ENCODE assay signal across 23 cellular contexts in genomic region chr5:149400304-149400703, GRCh38. TPM values are rescaled to one million over a fixed set of nuclear protein-coding genes. Genes with fewer than 3 reads are reported as not detected.
A peak's percentile ranks its signal among the peaks of the same experiment; 100 is the strongest.
DNase-seq lines count a peak whose midpoint lies in the region; ATAC-seq and TF ChIP-seq lines count a peak whose summit lies in the region.
"Had no signal": no experiment of that assay in that cellular context is flagged by ENCODE, and none has a peak within 500 bp of the region (broad histone marks: within the 10 kb centered on the region; RNA-seq: fewer than 3 reads in every experiment).

No MANE protein-coding gene starts in this region.

- no peak overlapping the region for H3K4me2 ChIP-seq in hepatocyte
- no peak overlapping the region for H3K4me2 ChIP-seq in GM23248 (ENCODE audit: unreplicated experiment)

- H3K4me1 ChIP-seq in right atrium auricular region (peaks cover 0 to 15% of the 10 kb centered on the region in 2 donors), hepatocyte (ENCODE audit: insufficient read depth) (peaks cover 26% of the 10 kb centered on the region), ovary (ENCODE audit: insufficient read depth) (peaks cover 13% of the 10 kb centered on the region), uterus (peaks cover 9 to 16% of the 10 kb centered on the region in 2 donors), GM23248 (ENCODE audit: insufficient read depth) (peaks cover 31% of the 10 kb centered on the region)

- DNase-seq in Right ventricle myocardium inferior (ENCODE audit: missing footprints): no peak
- no peak for DNase-seq in right atrium auricular region (ENCODE audit: low spot score)
- no peak for DNase-seq in hepatocyte (ENCODE audit: low spot score)
- peak in 3 of 5 donors; percentile 12 to 27 (median 12) for DNase-seq in ovary
- DNase-seq in uterus: no peak
- DNase-seq in GM23248: no peak
- DNase-seq in HK-2 (ENCODE audit: unreplicated experiment): no peak
- DNase-seq: activated CD4-positive, alpha-beta T cell treated with anti-CD3 and anti-CD28 coated beads, Interleukin-2, amount 50 U/mL, for 1 hour; activated naive CD8-positive, alpha-beta T cell treated with anti-CD3 and anti-CD28 coated beads for 36 hours; activated T-cell treated with anti-CD3 and anti-CD28 coated beads for 4 hours; C1 segment of cervical spinal cord; DMS 273 treated with DMSO at 0.1 percent for 48 hours; H7; left colon; NCI-H1436 treated with DMSO at 0.1 percent for 48 hours; NCI-H226; PC-3; small intestine had no signal

- H3K9ac ChIP-seq in GM23248: no peak overlapping the region

- H4K20me1 ChIP-seq in hepatocyte (ENCODE audit: insufficient read depth, poor library complexity, severe bottlenecking) (no peaks in the 10 kb centered on the region), GM23248 (ENCODE audit: insufficient read depth) (no peaks in the 10 kb centered on the region)

- 39% methylated on average over 6 of the region's 6 CpGs for WGBS in hepatocyte (ENCODE audit: low lambda C conversion rate, missing lambda C conversion rate)
- 60 to 77% (median 73%) methylated on average over 6 of the region's 6 CpGs for WGBS in ovary, 3 donors
- WGBS in GM23248 (ENCODE audit: low coverage in 1 of 2, low lambda C conversion rate in 2 of 2, missing lambda C conversion rate in 2 of 2), 2 experiments: 58 to 68% methylated on average over 6 of the region's 6 CpGs

- no peak overlapping the region for H3K27ac ChIP-seq in right atrium auricular region
- peak overlapping the region; percentile 76 for H3K27ac ChIP-seq in hepatocyte
- H3K27ac ChIP-seq in ovary: no peak overlapping the region
- H3K27ac ChIP-seq in uterus: peak overlapping the region; percentile 72 to 75
- H3K27ac ChIP-seq in GM23248: no peak overlapping the region

- TF ChIP-seq POLR2A in ovary (IDR thresholded peaks at IDR 0.05) (no peak), uterus (IDR thresholded peaks at IDR 0.05) (no peak)

- intact Hi-C loops in Right ventricle myocardium inferior (cut with DNase I): no loop called here
- intact Hi-C loops in ovary (cut with DNase I): no loop called here
- intact Hi-C loops in uterus (cut with DNase I; ENCODE audit: low total_unique reads): no loop called here

- H3K4me3 ChIP-seq in right atrium auricular region (no peak overlapping the region), hepatocyte (no peak overlapping the region), ovary (no peak overlapping the region), uterus (no peak overlapping the region), GM23248 (no peak overlapping the region)

- no peak for TF ChIP-seq CTCF in right atrium auricular region (IDR thresholded peaks at IDR 0.05)
- no peak for TF ChIP-seq CTCF in hepatocyte (IDR thresholded peaks at IDR 0.05; ENCODE audit: poor library complexity)
- no peak for TF ChIP-seq CTCF in ovary (IDR thresholded peaks at IDR 0.05)
- TF ChIP-seq CTCF in uterus (IDR thresholded peaks at IDR 0.05): no peak

- peaks cover 40% of the 10 kb centered on the region for H3F3A ChIP-seq in GM23248 (ENCODE audit: insufficient read depth)

- TF ChIP-seq EP300 in ovary (IDR thresholded peaks at IDR 0.05): no peak

- H3K9me2 ChIP-seq in hepatocyte (replicated peaks; ENCODE audit: insufficient read depth) (no peaks in the 10 kb centered on the region), GM23248 (ENCODE audit: insufficient read depth) (no peaks in the 10 kb centered on the region)

- ATAC-seq in Right ventricle myocardium inferior: peak; percentile 32
- ATAC-seq in HG03432 (IDR thresholded peaks at IDR 0.05; ENCODE audit: unreplicated experiment): no peak
- ATAC-seq: left colon, PC-3 had no signal

- H3K27me3 ChIP-seq in right atrium auricular region: no peaks in the 10 kb centered on the region
- no peaks in the 10 kb centered on the region for H3K27me3 ChIP-seq in hepatocyte
- H3K27me3 ChIP-seq in ovary: no peaks in the 10 kb centered on the region
- H3K27me3 ChIP-seq in uterus: no peaks in the 10 kb centered on the region
- H3K27me3 ChIP-seq in GM23248 (replicated peaks; ENCODE audit: insufficient read depth): no peaks in the 10 kb centered on the region

- H3K36me3 ChIP-seq in right atrium auricular region (no peaks in the 10 kb centered on the region), hepatocyte (replicated peaks; ENCODE audit: insufficient read depth, low read depth) (no peaks in the 10 kb centered on the region), ovary (no peaks in the 10 kb centered on the region), uterus (no peaks in the 10 kb centered on the region), GM23248 (ENCODE audit: low read depth) (no peaks in the 10 kb centered on the region)

- no peaks in the 10 kb centered on the region for H3K9me3 ChIP-seq in right atrium auricular region
- no peaks in the 10 kb centered on the region for H3K9me3 ChIP-seq in hepatocyte (ENCODE audit: low read depth)
- H3K9me3 ChIP-seq in ovary: no peaks in the 10 kb centered on the region
- no peaks in the 10 kb centered on the region for H3K9me3 ChIP-seq in uterus
- no peaks in the 10 kb centered on the region for H3K9me3 ChIP-seq in GM23248 (ENCODE audit: low read depth)

- in situ Hi-C loops in GM23248 (cut with MboI): no loop called here

- H2AFZ ChIP-seq in hepatocyte: no peak overlapping the region
- H2AFZ ChIP-seq in GM23248: no peak overlapping the region

- no peaks in the 10 kb centered on the region for H3K79me2 ChIP-seq in hepatocyte
- no peaks in the 10 kb centered on the region for H3K79me2 ChIP-seq in GM23248 (ENCODE audit: insufficient read depth)

RNA-seq across cellular contexts. Expression of gene IL17B, which starts 21.2 kb away (rescaled TPM):
- total RNA-seq in Right ventricle myocardium inferior (not detected), right atrium auricular region (1 to 10 TPM in 1 of 2 donors, under 1 TPM in 1; 0.83 to 2.9 TPM), hepatocyte (0.60 TPM in 1 of 2 replicates, not detected in the other), ovary (under 1 TPM in 2 of 7 donors, not detected in 5; 0.47 to 0.54 TPM), uterus (1 to 10 TPM in 2 of 4 donors, not detected in 2; 1.6 to 2.3 TPM)
- polyA plus RNA-seq in hepatocyte (0.27 TPM in 1 of 2 replicates, not detected in the other), ovary (1 to 10 TPM in 1 of 2 donors, not detected in 1; 1.7 TPM), GM23248 (2016; fragmentation: Nextera tagmentation; extraction: Ambion mirVana) (0.29 and 0.43 TPM in 2 replicates)
- not detected in 2 replicates for total RNA-seq in GM23248 (2014; rRNA removed; shearing (Covaris generic))
- total RNA-seq: A172; activated naive CD8-positive, alpha-beta T cell treated with anti-CD3 and anti-CD28 coated beads for 36 hours; bronchial epithelial cell; H7; HT1080; PC-3; ureter had no signal

RNA-seq across cellular contexts. Expression of gene PCYOX1L, which starts 42.5 kb away (rescaled TPM):
- total RNA-seq in Right ventricle myocardium inferior: 2.7 TPM
- 1 to 10 TPM; 4.0 to 5.6 TPM for total RNA-seq in right atrium auricular region
- 8.9 and 9.1 TPM in 2 replicates for total RNA-seq in hepatocyte
- 12.9 and 14.4 TPM in 2 replicates for polyA plus RNA-seq in hepatocyte
- 10 to 100 TPM in 2 of 7 donors, 1 to 10 TPM in 5; 5.8 to 11.5 (median 8.8) TPM for total RNA-seq in ovary
- polyA plus RNA-seq in ovary: 10 to 100 TPM in 1 of 2 donors, 1 to 10 TPM in 1; 7.1 to 15.2 TPM
- 1 to 10 TPM in 3 of 4 donors, under 1 TPM in 1; 0.59 to 8.6 (median 5.9) TPM for total RNA-seq in uterus
- total RNA-seq in GM23248 (2014; rRNA removed; shearing (Covaris generic)): 10.7 and 12.6 TPM in 2 replicates
- polyA plus RNA-seq in GM23248 (2016; fragmentation: Nextera tagmentation; extraction: Ambion mirVana): 10.4 and 10.5 TPM in 2 replicates

RNA-seq across cellular contexts. Expression of gene GRPEL2, which starts 55.0 kb away (rescaled TPM):
- total RNA-seq in Right ventricle myocardium inferior: 11.6 TPM
- total RNA-seq in right atrium auricular region: 10 to 100 TPM in 1 of 2 donors, 1 to 10 TPM in 1; 6.9 to 10.7 TPM
- total RNA-seq in hepatocyte: 18.7 and 19.6 TPM in 2 replicates
- polyA plus RNA-seq in hepatocyte: 6.7 and 7.6 TPM in 2 replicates
- 10 to 100 TPM in 6 of 7 donors, 1 to 10 TPM in 1; 7.8 to 17.5 (median 13.0) TPM for total RNA-seq in ovary
- 1 to 10 TPM; 5.9 to 6.8 TPM for polyA plus RNA-seq in ovary
- 10 to 100 TPM; 13.5 to 27.0 (median 22.6) TPM for total RNA-seq in uterus
- total RNA-seq in GM23248 (2014; rRNA removed; shearing (Covaris generic)): 26.3 and 27.0 TPM in 2 replicates
- polyA plus RNA-seq in GM23248 (2016; fragmentation: Nextera tagmentation; extraction: Ambion mirVana): 17.0 and 19.5 TPM in 2 replicates

Comparison
In these comparisons a context has a peak if more than half of its experiments do, and no peak if none do; other contexts are left out.
1. DNase-seq: peak in ovary (3 of 5); none in Right ventricle myocardium inferior (single experiment), right atrium auricular region (single experiment), hepatocyte (single experiment), uterus (0 of 2), GM23248 (single experiment) and HK-2 (single experiment).
2. H3K27ac ChIP-seq: peak in hepatocyte (single experiment) and uterus (2 of 2); none in right atrium auricular region (0 of 2), ovary (0 of 2) and GM23248 (single experiment).